In the genomic region with DNA sequence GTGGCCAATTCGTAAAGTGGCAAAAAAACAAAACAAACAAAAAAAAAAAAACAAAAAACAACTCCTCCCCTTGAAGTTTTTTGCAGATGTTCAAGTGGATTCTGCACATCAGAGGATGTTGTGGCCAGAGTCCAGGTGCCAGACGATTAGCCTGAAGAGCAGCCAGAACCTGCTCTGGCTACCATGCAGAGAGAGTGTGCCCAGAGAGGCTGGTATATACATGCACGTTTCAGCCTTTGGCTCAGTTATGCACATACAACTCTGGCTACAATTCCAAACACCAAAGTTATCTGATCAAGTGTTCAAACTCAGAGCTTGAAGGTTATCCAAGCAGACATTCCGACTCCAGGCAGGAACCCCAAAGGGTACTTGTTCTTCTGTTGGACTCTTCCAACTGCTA, we compare ENCODE assay signal across 1 cellular context.
TF ChIP-seq lines count a peak whose summit lies in the region.

No MANE protein-coding gene starts in this region.

TF ChIP-seq in GM12878, 131 proteins besides CTCF, POLR2A, EP300 and RAD21:
- TF ChIP-seq BCLAF1 (IDR thresholded peaks at IDR 0.05) (no peak), CBX3 (IDR thresholded peaks at IDR 0.05; ENCODE audit: borderline replicate concordance, low read depth) (no peak), SUPT20H (IDR thresholded peaks at IDR 0.05; ENCODE audit: borderline replicate concordance, control insufficient read depth, low read depth, low read length) (no peak), PML (IDR thresholded peaks at IDR 0.05; ENCODE audit: low read length) (no peak), TCF3 (IDR thresholded peaks at IDR 0.05; ENCODE audit: borderline replicate concordance, insufficient read depth, low read depth, low read length) (no peak), ZNF207 (IDR thresholded peaks at IDR 0.05; ENCODE audit: borderline replicate concordance) (no peak), E4F1 (IDR thresholded peaks at IDR 0.05; ENCODE audit: borderline replicate concordance, partially characterized antibody) (no peak), SMAD1 (IDR thresholded peaks at IDR 0.05; ENCODE audit: low read depth, partially characterized antibody) (no peak), MTA3 (IDR thresholded peaks at IDR 0.05; ENCODE audit: borderline replicate concordance, low read length) (no peak), TARDBP (IDR thresholded peaks at IDR 0.05; ENCODE audit: borderline replicate concordance) (no peak), ZZZ3 (IDR thresholded peaks at IDR 0.05; ENCODE audit: control insufficient read depth, insufficient read length, low read depth) (no peak), SPI1 (IDR thresholded peaks at IDR 0.05; ENCODE audit: borderline replicate concordance, insufficient read depth, low read depth, low read length) (no peak), ZSCAN29 (IDR thresholded peaks at IDR 0.05) (no peak), EED (IDR thresholded peaks at IDR 0.05; ENCODE audit: low read depth) (no peak), PAX5 (IDR thresholded peaks at IDR 0.05; ENCODE audit: borderline replicate concordance, low read depth, low read length) (no peak), SUZ12 (IDR thresholded peaks at IDR 0.05; ENCODE audit: unreplicated experiment) (no peak), SRF (IDR thresholded peaks at IDR 0.05; ENCODE audit: low read depth in 2 of 2, low read length in 2 of 2) (no peak)
- TF ChIP-seq, protein P1, sequence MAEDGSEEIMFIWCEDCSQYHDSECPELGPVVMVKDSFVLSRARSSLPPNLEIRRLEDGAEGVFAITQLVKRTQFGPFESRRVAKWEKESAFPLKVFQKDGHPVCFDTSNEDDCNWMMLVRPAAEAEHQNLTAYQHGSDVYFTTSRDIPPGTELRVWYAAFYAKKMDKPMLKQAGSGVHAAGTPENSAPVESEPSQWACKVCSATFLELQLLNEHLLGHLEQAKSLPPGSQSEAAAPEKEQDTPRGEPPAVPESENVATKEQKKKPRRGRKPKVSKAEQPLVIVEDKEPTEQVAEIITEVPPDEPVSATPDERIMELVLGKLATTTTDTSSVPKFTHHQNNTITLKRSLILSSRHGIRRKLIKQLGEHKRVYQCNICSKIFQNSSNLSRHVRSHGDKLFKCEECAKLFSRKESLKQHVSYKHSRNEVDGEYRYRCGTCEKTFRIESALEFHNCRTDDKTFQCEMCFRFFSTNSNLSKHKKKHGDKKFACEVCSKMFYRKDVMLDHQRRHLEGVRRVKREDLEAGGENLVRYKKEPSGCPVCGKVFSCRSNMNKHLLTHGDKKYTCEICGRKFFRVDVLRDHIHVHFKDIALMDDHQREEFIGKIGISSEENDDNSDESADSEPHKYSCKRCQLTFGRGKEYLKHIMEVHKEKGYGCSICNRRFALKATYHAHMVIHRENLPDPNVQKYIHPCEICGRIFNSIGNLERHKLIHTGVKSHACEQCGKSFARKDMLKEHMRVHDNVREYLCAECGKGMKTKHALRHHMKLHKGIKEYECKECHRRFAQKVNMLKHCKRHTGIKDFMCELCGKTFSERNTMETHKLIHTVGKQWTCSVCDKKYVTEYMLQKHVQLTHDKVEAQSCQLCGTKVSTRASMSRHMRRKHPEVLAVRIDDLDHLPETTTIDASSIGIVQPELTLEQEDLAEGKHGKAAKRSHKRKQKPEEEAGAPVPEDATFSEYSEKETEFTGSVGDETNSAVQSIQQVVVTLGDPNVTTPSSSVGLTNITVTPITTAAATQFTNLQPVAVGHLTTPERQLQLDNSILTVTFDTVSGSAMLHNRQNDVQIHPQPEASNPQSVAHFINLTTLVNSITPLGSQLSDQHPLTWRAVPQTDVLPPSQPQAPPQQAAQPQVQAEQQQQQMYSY (CRISPR knock-in tag; IDR thresholded peaks at IDR 0.05), result no peak
TF ChIP-seq in GM12878: peak in this region for 0.
